In the genomic region with DNA sequence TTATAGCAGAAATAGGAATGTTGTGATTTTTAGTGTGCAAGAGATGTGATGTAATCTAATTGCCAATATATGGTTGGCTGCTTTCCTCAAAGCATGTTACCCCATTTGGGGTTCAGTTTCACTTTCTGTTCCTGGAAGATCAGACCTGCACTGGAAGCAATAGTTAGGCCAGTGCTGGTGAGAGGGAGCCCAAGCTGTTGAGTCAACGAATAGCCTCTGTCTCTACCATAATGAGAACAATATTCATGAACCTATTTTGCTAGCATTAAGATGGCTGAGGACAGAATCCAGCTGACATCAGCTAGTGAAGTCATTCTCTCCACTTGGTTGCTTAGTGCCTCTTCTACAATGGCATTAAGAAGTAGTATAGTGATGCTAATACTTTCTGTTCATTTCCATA, we compare ENCODE assay signal across 12 cellular contexts.
DNase-seq lines count a peak whose midpoint lies in the region; ATAC-seq and TF ChIP-seq lines count a peak whose summit lies in the region.
"Had no signal": no experiment of that assay in that cellular context is flagged by ENCODE, and none has a peak within 500 bp of the region (broad histone marks: within the 10 kb centered on the region; RNA-seq: fewer than 3 reads in every experiment).

No MANE protein-coding gene starts in this region.

- H3K27ac ChIP-seq in SK-N-SH (ENCODE audit: low read depth in 2 of 2, low read length in 1 of 2) = no peak overlapping the region
- H3K27ac ChIP-seq: A549 had no signal

- H3K4me1 Mint-ChIP-seq in activated CD4-positive, alpha-beta T cell treated with anti-CD3 and anti-CD28 coated beads for 36 hours = peaks cover 25% of the 10 kb centered on the region
- H3K4me1 Mint-ChIP-seq in T-helper 17 cell (peaks cover 10% of the 10 kb centered on the region), naive B cell (peaks cover 9 to 13% (median 12%) of the 10 kb centered on the region in 3 donors)

- no peaks in the 10 kb centered on the region for H3K27me3 Mint-ChIP-seq in activated CD4-positive, alpha-beta T cell treated with anti-CD3 and anti-CD28 coated beads for 36 hours
- H3K27me3 Mint-ChIP-seq in T-helper 17 cell (no peaks in the 10 kb centered on the region), naive B cell (peaks cover 0 to 36% (median 26%) of the 10 kb centered on the region in 3 donors)
- H3K27me3 Mint-ChIP-seq: brain had no signal

- CTCF ChIA-PET in activated CD4-positive, alpha-beta T cell treated with anti-CD3 and anti-CD28 coated beads for 36 hours (lab: Charles Lee) = interaction anchor here (1.0 to 3.5 kb wide), 3 partner anchors 15 to 181 kb away, joined by 3 to 14 read pairs (median 4); no protein-coding TSS in a partner anchor
- CTCF ChIA-PET in SK-N-SH (lab: Yijun Ruan, JAX) = interaction anchor here (1.1 to 2.8 kb wide), 3 partner anchors 16 to 201 kb away, joined by 3 to 11 read pairs (median 10); no protein-coding TSS in a partner anchor

- no peak overlapping the region for H3K27ac Mint-ChIP-seq in activated CD4-positive, alpha-beta T cell treated with anti-CD3 and anti-CD28 coated beads for 36 hours
- peak overlapping the region; percentile 44 for H3K27ac Mint-ChIP-seq in T-helper 17 cell
- H3K27ac Mint-ChIP-seq in naive B cell = no peak overlapping the region

- WGBS in SK-N-SH (ENCODE audit: low lambda C conversion rate) = 11% methylated on average over 1 of the region's 1 CpG

- H3K36me3 Mint-ChIP-seq in activated CD4-positive, alpha-beta T cell treated with anti-CD3 and anti-CD28 coated beads for 36 hours (ENCODE audit: low read depth) = peaks cover 2% of the 10 kb centered on the region
- no peaks in the 10 kb centered on the region for H3K36me3 Mint-ChIP-seq in T-helper 17 cell (ENCODE audit: low read depth)
- H3K36me3 Mint-ChIP-seq in naive B cell = peaks cover 6 to 17% of the 10 kb centered on the region in 2 donors

- TF ChIP-seq CTCF in SK-N-SH (IDR thresholded peaks at IDR 0.05) = no peak

- no peak for TF ChIP-seq EP300 in SK-N-SH (IDR thresholded peaks at IDR 0.05; ENCODE audit: borderline replicate concordance in 1 of 2, low read depth in 1 of 2, low read length in 1 of 2)

- no peaks in the 10 kb centered on the region for H4K20me1 ChIP-seq in SK-N-SH (ENCODE audit: insufficient read depth)

- no peak overlapping the region for H3K4me3 Mint-ChIP-seq in activated CD4-positive, alpha-beta T cell treated with anti-CD3 and anti-CD28 coated beads for 36 hours
- H3K4me3 Mint-ChIP-seq in T-helper 17 cell = peak overlapping the region; percentile 43
- no peak overlapping the region for H3K4me3 Mint-ChIP-seq in naive B cell
- H3K4me3 Mint-ChIP-seq: brain had no signal

- peak overlapping the region in 1 of 2 experiments; percentile 36; a peak in 1 of 4 replicates for H3K4me3 ChIP-seq in SK-N-SH (ENCODE audit: low read depth in 2 of 2, low read length in 1 of 2)
- H3K4me3 ChIP-seq: A549 had no signal

- no peaks in the 10 kb centered on the region for H3K79me2 ChIP-seq in SK-N-SH (ENCODE audit: insufficient read depth)

- DNase-seq in activated CD4-positive, alpha-beta T cell treated with anti-CD3 and anti-CD28 coated beads for 36 hours = no peak
- DNase-seq in activated CD4-positive, alpha-beta T cell treated with anti-CD3 and anti-CD28 coated beads, Interleukin-2, amount 50 U/mL, for 48 hours = no peak
- DNase-seq in T-helper 17 cell (no peak), naive B cell (peak; percentile 18), NCI-H82 (lab: John Stamatoyannopoulos, UW) (no peak), SK-N-SH (no peak)
- DNase-seq: NCI-H1048; stimulated activated CD4-positive, alpha-beta T cell treated with anti-CD3 and anti-CD28 coated beads, Interleukin-12 subunit alpha, Interleukin-12 subunit beta, amount 100 ng/mL, for 4 hours had no signal

- intact Hi-C loops in activated CD4-positive, alpha-beta T cell treated with anti-CD3 and anti-CD28 coated beads for 36 hours (cut with DNase I, micrococcal nuclease) = no loop called here

- peak; percentile 44 for ATAC-seq in activated CD4-positive, alpha-beta T cell treated with anti-CD3 and anti-CD28 coated beads for 36 hours
- ATAC-seq in GM21723 (IDR thresholded peaks at IDR 0.05; ENCODE audit: unreplicated experiment) (peak; percentile 57), T-helper 17 cell (peak; percentile 70), naive B cell (ENCODE audit: low read depth in 2 of 2) (peak; percentile 76 to 86), GM19397 (IDR thresholded peaks at IDR 0.05; ENCODE audit: unreplicated experiment) (no peak)
- ATAC-seq: A549 had no signal

- POLR2A ChIA-PET in activated CD4-positive, alpha-beta T cell treated with anti-CD3 and anti-CD28 coated beads for 36 hours (lab: Charles Lee) = interaction anchor here (0.6 to 1.2 kb wide), 2 partner anchors 315 to 581 kb away, joined by 3 to 5 read pairs; no protein-coding TSS in a partner anchor
- POLR2A ChIA-PET in SK-N-SH (lab: Yijun Ruan, JAX) = no interaction called here

- no peaks in the 10 kb centered on the region for H3K27me3 ChIP-seq in SK-N-SH (ENCODE audit: insufficient read depth)

- no peaks in the 10 kb centered on the region for H3K9me2 ChIP-seq in SK-N-SH

- H2AFZ ChIP-seq in SK-N-SH (ENCODE audit: low read depth) = no peak overlapping the region; the same call in 1 of the 2 replicates

- H3K9me3 Mint-ChIP-seq in activated CD4-positive, alpha-beta T cell treated with anti-CD3 and anti-CD28 coated beads for 36 hours (ENCODE audit: low read depth) = peaks cover 16% of the 10 kb centered on the region
- peaks cover 4 to 14% (median 8%) of the 10 kb centered on the region in 7 donors for H3K9me3 Mint-ChIP-seq in naive B cell

- H3K9me3 ChIP-seq in T-helper 17 cell (ENCODE audit: control insufficient read depth, low read length, poor library complexity, severe bottlenecking) (peaks cover 2% of the 10 kb centered on the region), SK-N-SH (no peaks in the 10 kb centered on the region)
- H3K9me3 ChIP-seq: A549 had no signal

- TF ChIP-seq RAD21 in SK-N-SH (IDR thresholded peaks at IDR 0.05; ENCODE audit: low read length) = no peak

- no peaks in the 10 kb centered on the region for H3K36me3 ChIP-seq in SK-N-SH (replicated peaks in 1 of 2; ENCODE audit: control insufficient read depth in 1 of 2, insufficient read depth in 2 of 2, low read length in 1 of 2)

- H3K9ac ChIP-seq in SK-N-SH = no peak overlapping the region

- no peaks in the 10 kb centered on the region for H3F3A ChIP-seq in SK-N-SH (replicated peaks; ENCODE audit: insufficient read depth)

- H3K4me2 ChIP-seq in SK-N-SH = no peak overlapping the region
- H3K4me2 ChIP-seq: A549 had no signal

- no peaks in the 10 kb centered on the region for H3K4me1 ChIP-seq in SK-N-SH (ENCODE audit: control insufficient read depth in 1 of 2, insufficient read depth in 2 of 2, low read depth in 1 of 2, low read length in 1 of 2)
- H3K4me1 ChIP-seq: A549 had no signal

TF ChIP-seq in SK-N-SH, 30 proteins besides CTCF, POLR2A, EP300 and RAD21:
- TF ChIP-seq GABPA (IDR thresholded peaks at IDR 0.05; ENCODE audit: low read depth) = no peak
- TF ChIP-seq GATA2 (CRISPR knock-in tag; IDR thresholded peaks at IDR 0.05) = no peak
- no peak for TF ChIP-seq FOXM1 (IDR thresholded peaks at IDR 0.05; ENCODE audit: low read depth)
- no peak for TF ChIP-seq NFIC (IDR thresholded peaks at IDR 0.05; ENCODE audit: borderline replicate concordance)
- no peak for TF ChIP-seq RFX5 (IDR thresholded peaks at IDR 0.05; ENCODE audit: low read length)
- no peak for TF ChIP-seq EZH2phosphoT487 (IDR thresholded peaks at IDR 0.05; ENCODE audit: borderline replicate concordance, low read depth)
- TF ChIP-seq RCOR1 (IDR thresholded peaks at IDR 0.05; ENCODE audit: low read length) = no peak
- TF ChIP-seq TAF1 (IDR thresholded peaks at IDR 0.05; ENCODE audit: borderline replicate concordance, low read depth, low read length) = no peak
- TF ChIP-seq YY1 (IDR thresholded peaks at IDR 0.05; ENCODE audit: low read depth) = no peak
- no peak for TF ChIP-seq MXI1 (IDR thresholded peaks at IDR 0.05; ENCODE audit: low read depth, low read length)
- TF ChIP-seq RXRA (IDR thresholded peaks at IDR 0.05; ENCODE audit: borderline replicate concordance, low read depth) = no peak
